Comparison of ENCODE assay signal across 30 cellular contexts in the genomic region with DNA sequence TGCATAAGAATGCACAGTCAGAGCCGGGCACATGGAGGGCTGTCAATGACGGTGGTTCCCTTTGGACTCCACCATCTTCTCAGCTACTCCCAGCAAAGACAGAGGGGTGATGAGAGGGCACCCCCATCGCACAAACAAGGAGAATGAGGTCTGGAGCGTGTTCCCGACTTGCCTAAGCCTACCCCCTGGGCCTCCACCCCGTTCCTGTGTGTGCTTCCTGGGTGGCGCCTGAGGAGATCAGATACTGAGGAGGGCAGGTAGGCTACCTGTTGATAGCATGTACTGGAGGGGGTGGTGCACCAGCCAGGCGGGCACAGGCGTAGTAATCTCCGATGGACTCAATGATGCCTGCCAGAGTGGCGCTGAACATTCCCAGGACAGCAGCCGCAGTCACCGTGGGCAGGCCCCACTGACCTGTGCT. TPM values are rescaled to one million over a fixed set of nuclear protein-coding genes. Genes with fewer than 3 reads are reported as not detected.
DNase-seq lines count a peak whose midpoint lies in the region; ATAC-seq and TF ChIP-seq lines count a peak whose summit lies in the region.
"Had no signal": no experiment of that assay in that cellular context is flagged by ENCODE, and none has a peak within 500 bp of the region (broad histone marks: within the 10 kb centered on the region; RNA-seq: fewer than 3 reads in every experiment).

No MANE protein-coding gene starts in this region.

- H3K9me3 ChIP-seq in endodermal cell (ENCODE audit: control insufficient read depth, low read length): no peaks in the 10 kb centered on the region
- H3K9me3 ChIP-seq: left lung, pancreas, right atrium auricular region had no signal

- no peak overlapping the region for H3K4me3 ChIP-seq in endodermal cell (ENCODE audit: low read length)
- H3K4me3 ChIP-seq: dorsolateral prefrontal cortex, left lung, pancreas, right atrium auricular region had no signal

- CTCF ChIA-PET in activated CD8-positive, alpha-beta T cell treated with anti-CD3 and anti-CD28 coated beads, Interleukin-2, amount 10 ng/mL, durations not matched to agents 7 days and 5 days (lab: Charles Lee): interaction anchor here (1.5 kb wide), 1 partner anchor 10 kb away, joined by 5 read pairs; no protein-coding TSS in a partner anchor
- CTCF ChIA-PET in activated CD8-positive, alpha-beta T cell treated with anti-CD3 and anti-CD28 coated beads for 36 hours (lab: Charles Lee): no interaction called here

- no peak for DNase-seq in activated CD8-positive, alpha-beta T cell treated with anti-CD3 and anti-CD28 coated beads, Interleukin-2, amount 10 ng/mL, durations not matched to agents 7 days and 5 days
- no peak for DNase-seq in activated CD8-positive, alpha-beta T cell treated with anti-CD3 and anti-CD28 coated beads for 36 hours
- DNase-seq in HT-29 (ENCODE audit: low spot score) (peak; percentile 77), endodermal cell (peak; percentile 43), sciatic nerve (ENCODE audit: low spot score) (peak; percentile 21), NCI-H69 (lab: John Stamatoyannopoulos, UW) (no peak), iPS-NIHi11 (ENCODE audit: low spot score) (no peak)
- DNase-seq in stimulated activated CD8-positive, alpha-beta memory T cell treated with anti-CD3 and anti-CD28 coated beads, Interleukin-4, amount 100 ng/mL, for 48 hours: no peak
- DNase-seq: 8988T; activated CD4-positive, alpha-beta T cell treated with anti-CD3 and anti-CD28 coated beads for 48 hours; activated T-cell treated with anti-CD3 and anti-CD28 coated beads, Interleukin-2, amount 50 U/mL, for 72 hours; CD8-positive, alpha-beta T cell; dorsolateral prefrontal cortex; GDM1; head of caudate nucleus; immature natural killer cell; left lung; NCI-H187; NCI-H526; T-helper 2 cell had no signal

- ATAC-seq in activated CD8-positive, alpha-beta T cell treated with anti-CD3 and anti-CD28 coated beads, Interleukin-2, amount 10 ng/mL, durations not matched to agents 7 days and 5 days: no peak
- no peak for ATAC-seq in activated CD8-positive, alpha-beta T cell treated with anti-CD3 and anti-CD28 coated beads for 36 hours
- no peak for ATAC-seq in sciatic nerve
- ATAC-seq: activated T-cell treated with anti-CD3 and anti-CD28 coated beads, Interleukin-2, amount 50 U/mL, for 72 hours; CD8-positive, alpha-beta T cell; left lung; pancreas had no signal

- H3K4me1 ChIP-seq in endodermal cell (ENCODE audit: control insufficient read depth, insufficient read depth, low read length): peaks cover 6% of the 10 kb centered on the region
- H3K4me1 ChIP-seq: left lung had no signal

- no peaks in the 10 kb centered on the region for H3K9me3 Mint-ChIP-seq in activated CD8-positive, alpha-beta T cell treated with anti-CD3 and anti-CD28 coated beads, Interleukin-2, amount 10 ng/mL, durations not matched to agents 7 days and 5 days (ENCODE audit: insufficient read depth)
- H3K9me3 Mint-ChIP-seq in activated CD8-positive, alpha-beta T cell treated with anti-CD3 and anti-CD28 coated beads for 36 hours: no peaks in the 10 kb centered on the region
- peaks cover 2% of the 10 kb centered on the region for H3K9me3 Mint-ChIP-seq in endodermal cell
- H3K9me3 Mint-ChIP-seq: activated naive CD4-positive, alpha-beta T cell treated with anti-CD3 and anti-CD28 coated beads, Interleukin-2, amount 50 U/mL, for 72 hours; activated T-cell treated with anti-CD3 and anti-CD28 coated beads, Interleukin-2, amount 50 U/mL, for 72 hours; CD8-positive, alpha-beta T cell; immature natural killer cell; natural killer cell treated with Interleukin-12 subunit alpha and Interleukin-12 subunit beta and Interleukin-15 and Interleukin-18, amount 100 ng/mL, for 72 hours had no signal

- H3K4me3 Mint-ChIP-seq in activated CD8-positive, alpha-beta T cell treated with anti-CD3 and anti-CD28 coated beads, Interleukin-2, amount 10 ng/mL, durations not matched to agents 7 days and 5 days: no peak overlapping the region
- no peak overlapping the region for H3K4me3 Mint-ChIP-seq in activated CD8-positive, alpha-beta T cell treated with anti-CD3 and anti-CD28 coated beads for 36 hours
- H3K4me3 Mint-ChIP-seq in endodermal cell: no peak overlapping the region
- H3K4me3 Mint-ChIP-seq: activated T-cell treated with anti-CD3 and anti-CD28 coated beads, Interleukin-2, amount 50 U/mL, for 72 hours; CD8-positive, alpha-beta T cell; immature natural killer cell; natural killer cell treated with Interleukin-12 subunit alpha and Interleukin-12 subunit beta and Interleukin-15 and Interleukin-18, amount 100 ng/mL, for 72 hours had no signal

- peaks cover 14% of the 10 kb centered on the region for H3K4me1 Mint-ChIP-seq in activated CD8-positive, alpha-beta T cell treated with anti-CD3 and anti-CD28 coated beads, Interleukin-2, amount 10 ng/mL, durations not matched to agents 7 days and 5 days (ENCODE audit: low read depth)
- H3K4me1 Mint-ChIP-seq in activated CD8-positive, alpha-beta T cell treated with anti-CD3 and anti-CD28 coated beads for 36 hours (ENCODE audit: low read depth): no peaks in the 10 kb centered on the region
- peaks cover 12% of the 10 kb centered on the region for H3K4me1 Mint-ChIP-seq in endodermal cell

- H3K36me3 Mint-ChIP-seq in activated CD8-positive, alpha-beta T cell treated with anti-CD3 and anti-CD28 coated beads, Interleukin-2, amount 10 ng/mL, durations not matched to agents 7 days and 5 days (ENCODE audit: low read depth): peaks cover 6% of the 10 kb centered on the region
- no peaks in the 10 kb centered on the region for H3K36me3 Mint-ChIP-seq in activated CD8-positive, alpha-beta T cell treated with anti-CD3 and anti-CD28 coated beads for 36 hours (ENCODE audit: low read depth)
- peaks cover 10% of the 10 kb centered on the region for H3K36me3 Mint-ChIP-seq in endodermal cell (ENCODE audit: low read depth)
- H3K36me3 Mint-ChIP-seq: activated naive CD4-positive, alpha-beta T cell treated with anti-CD3 and anti-CD28 coated beads, Interleukin-2, amount 50 U/mL, for 72 hours; natural killer cell treated with Interleukin-12 subunit alpha and Interleukin-12 subunit beta and Interleukin-15 and Interleukin-18, amount 100 ng/mL, for 72 hours had no signal

- no peak overlapping the region for H3K27ac ChIP-seq in endodermal cell (ENCODE audit: low read depth, low read length)
- H3K27ac ChIP-seq: dorsolateral prefrontal cortex, left lung, pancreas, right atrium auricular region had no signal

- intact Hi-C loops in activated CD8-positive, alpha-beta T cell treated with anti-CD3 and anti-CD28 coated beads for 36 hours (cut with micrococcal nuclease): no loop called here
- intact Hi-C loops in sciatic nerve (cut with DNase I): no loop called here

- TF ChIP-seq CTCF in activated CD8-positive, alpha-beta T cell treated with anti-CD3 and anti-CD28 coated beads for 36 hours (IDR thresholded peaks at IDR 0.05): no peak
- TF ChIP-seq CTCF in endodermal cell (conservative IDR thresholded peaks at IDR 0.05): no peak

- no peaks in the 10 kb centered on the region for H3K27me3 ChIP-seq in endodermal cell (ENCODE audit: control insufficient read depth, insufficient read depth, low read length, poor library complexity, severe bottlenecking)
- H3K27me3 ChIP-seq: dorsolateral prefrontal cortex, left lung, pancreas, right atrium auricular region had no signal

- no peaks in the 10 kb centered on the region for H3K27me3 Mint-ChIP-seq in activated CD8-positive, alpha-beta T cell treated with anti-CD3 and anti-CD28 coated beads, Interleukin-2, amount 10 ng/mL, durations not matched to agents 7 days and 5 days (ENCODE audit: low read depth)
- no peaks in the 10 kb centered on the region for H3K27me3 Mint-ChIP-seq in activated CD8-positive, alpha-beta T cell treated with anti-CD3 and anti-CD28 coated beads for 36 hours
- no peaks in the 10 kb centered on the region for H3K27me3 Mint-ChIP-seq in endodermal cell (ENCODE audit: insufficient read depth)
- H3K27me3 Mint-ChIP-seq: natural killer cell treated with Interleukin-12 subunit alpha and Interleukin-12 subunit beta and Interleukin-15 and Interleukin-18, amount 100 ng/mL, for 72 hours had no signal

- WGBS in endodermal cell (ENCODE audit: insufficient coverage in 1 of 2, insufficient read length in 1 of 2), 2 experiments: 93 to 97% methylated on average over 10 to 13 of the region's 13 CpGs

- POLR2A ChIA-PET in activated CD8-positive, alpha-beta T cell treated with anti-CD3 and anti-CD28 coated beads, Interleukin-2, amount 10 ng/mL, durations not matched to agents 7 days and 5 days (lab: Charles Lee): no interaction called here
- POLR2A ChIA-PET in activated CD8-positive, alpha-beta T cell treated with anti-CD3 and anti-CD28 coated beads for 36 hours (lab: Charles Lee): no interaction called here

- H3K27ac Mint-ChIP-seq in activated CD8-positive, alpha-beta T cell treated with anti-CD3 and anti-CD28 coated beads, Interleukin-2, amount 10 ng/mL, durations not matched to agents 7 days and 5 days: peak overlapping the region; percentile 54
- no peak overlapping the region for H3K27ac Mint-ChIP-seq in activated CD8-positive, alpha-beta T cell treated with anti-CD3 and anti-CD28 coated beads for 36 hours
- H3K27ac Mint-ChIP-seq in endodermal cell: no peak overlapping the region
- H3K27ac Mint-ChIP-seq: activated T-cell treated with anti-CD3 and anti-CD28 coated beads, Interleukin-2, amount 50 U/mL, for 72 hours; CD8-positive, alpha-beta T cell; immature natural killer cell; natural killer cell treated with Interleukin-12 subunit alpha and Interleukin-12 subunit beta and Interleukin-15 and Interleukin-18, amount 100 ng/mL, for 72 hours had no signal

- H3K36me3 ChIP-seq in endodermal cell (ENCODE audit: control insufficient read depth, insufficient read depth, low read length): peaks cover 3% of the 10 kb centered on the region
- H3K36me3 ChIP-seq: pancreas, right atrium auricular region had no signal

- H3K9ac ChIP-seq in endodermal cell (ENCODE audit: extremely low read depth, low read length, poor library complexity, severe bottlenecking): no peak overlapping the region

RNA-seq across cellular contexts. Expression of a gene that starts 4.1 kb away (rescaled TPM):
- total RNA-seq in activated CD8-positive, alpha-beta T cell treated with anti-CD3 and anti-CD28 coated beads, Interleukin-2, amount 10 ng/mL, durations not matched to agents 7 days and 5 days: 1 to 10 TPM; 1.2 to 1.5 TPM
- total RNA-seq in activated CD8-positive, alpha-beta T cell treated with anti-CD3 and anti-CD28 coated beads for 36 hours: under 1 TPM; 0.63 to 0.89 TPM
- total RNA-seq in HT-29 (2014; rRNA removed; shearing (Covaris generic)): 0.39 and 0.74 TPM in 2 replicates
- total RNA-seq in endodermal cell: under 1 TPM; 0.35 to 0.93 TPM
- 0.28 TPM for polyA plus RNA-seq in endodermal cell (2013, experiment 1 of 2)
- polyA plus RNA-seq in endodermal cell (2013, experiment 2 of 2): not detected
- total RNA-seq in sciatic nerve: not detected
- total RNA-seq: astrocyte; CD8-positive, alpha-beta T cell; endothelial cell of umbilical vein; H4; LHCN-M2; mononuclear cell; right atrium auricular region; urinary bladder had no signal
- polyA plus RNA-seq: endothelial cell of umbilical vein, urinary bladder had no signal

RNA-seq across cellular contexts. Expression of a gene that starts 10.8 kb away (rescaled TPM):
- total RNA-seq in activated CD8-positive, alpha-beta T cell treated with anti-CD3 and anti-CD28 coated beads, Interleukin-2, amount 10 ng/mL, durations not matched to agents 7 days and 5 days: 10 to 100 TPM; 19.0 to 19.9 TPM
- total RNA-seq in activated CD8-positive, alpha-beta T cell treated with anti-CD3 and anti-CD28 coated beads for 36 hours: 10 to 100 TPM; 14.4 to 14.5 TPM
- 0.25 TPM in 1 of 2 replicates, not detected in the other for total RNA-seq in HT-29 (2014; rRNA removed; shearing (Covaris generic))
- total RNA-seq in endodermal cell (under 1 TPM; 0.57 to 0.60 TPM), sciatic nerve (0.71 TPM)
- not detected for polyA plus RNA-seq in endodermal cell (2013, experiment 1 of 2)
- polyA plus RNA-seq in endodermal cell (2013, experiment 2 of 2): 0.50 TPM
- total RNA-seq: astrocyte, endothelial cell of umbilical vein, H4, LHCN-M2 had no signal
- polyA plus RNA-seq: endothelial cell of umbilical vein had no signal

RNA-seq across cellular contexts. Expression of a gene that starts 16.0 kb away (rescaled TPM):
- total RNA-seq in activated CD8-positive, alpha-beta T cell treated with anti-CD3 and anti-CD28 coated beads, Interleukin-2, amount 10 ng/mL, durations not matched to agents 7 days and 5 days: 1 to 10 TPM; 5.2 to 6.2 TPM
- 1 to 10 TPM; 3.9 to 4.1 TPM for total RNA-seq in activated CD8-positive, alpha-beta T cell treated with anti-CD3 and anti-CD28 coated beads for 36 hours
- total RNA-seq in HT-29 (2014; rRNA removed; shearing (Covaris generic)): 1.5 and 2.0 TPM in 2 replicates
- total RNA-seq in endodermal cell: 1 to 10 TPM; 4.8 to 6.6 TPM
- polyA plus RNA-seq in endodermal cell (2013, experiment 1 of 2): 1.4 TPM
- 1.4 TPM for polyA plus RNA-seq in endodermal cell (2013, experiment 2 of 2)
- total RNA-seq in sciatic nerve: 1.6 TPM
- total RNA-seq: H4 had no signal

RNA-seq across cellular contexts. Expression of a gene that starts 24.9 kb away (rescaled TPM):
- 1 to 10 TPM; 3.8 to 4.0 TPM for total RNA-seq in activated CD8-positive, alpha-beta T cell treated with anti-CD3 and anti-CD28 coated beads, Interleukin-2, amount 10 ng/mL, durations not matched to agents 7 days and 5 days
- total RNA-seq in activated CD8-positive, alpha-beta T cell treated with anti-CD3 and anti-CD28 coated beads for 36 hours: 1 to 10 TPM; 4.3 to 4.4 TPM
- 3.8 and 10.4 TPM in 2 replicates for total RNA-seq in HT-29 (2014; rRNA removed; shearing (Covaris generic))
- 10 to 100 TPM in 1 of 2 donors, 1 to 10 TPM in 1; 9.8 to 10.6 TPM for total RNA-seq in endodermal cell
- polyA plus RNA-seq in endodermal cell (2013, experiment 1 of 2): 9.7 TPM
- 7.9 TPM for polyA plus RNA-seq in endodermal cell (2013, experiment 2 of 2)
- 4.0 TPM for total RNA-seq in sciatic nerve

RNA-seq across cellular contexts. Expression of a gene that starts 37.3 kb away (rescaled TPM):
- total RNA-seq in activated CD8-positive, alpha-beta T cell treated with anti-CD3 and anti-CD28 coated beads, Interleukin-2, amount 10 ng/mL, durations not matched to agents 7 days and 5 days: 10 to 100 TPM; 90.7 to 93.5 TPM
- total RNA-seq in activated CD8-positive, alpha-beta T cell treated with anti-CD3 and anti-CD28 coated beads for 36 hours: 100 to 1,000 TPM; 110 to 113 TPM
- total RNA-seq in HT-29 (2014; rRNA removed; shearing (Covaris generic)): 28.5 and 29.4 TPM in 2 replicates
- total RNA-seq in endodermal cell: 100 to 1,000 TPM; 128 to 142 TPM
- 193 TPM for polyA plus RNA-seq in endodermal cell (2013, experiment 1 of 2)
- polyA plus RNA-seq in endodermal cell (2013, experiment 2 of 2): 186 TPM
- total RNA-seq in sciatic nerve: 92.2 TPM

Comparison
In these comparisons a context has a peak if more than half of its experiments do, and no peak if none do; other contexts are left out.
1. DNase-seq: peak in HT-29 (single experiment), endodermal cell (single experiment) and sciatic nerve (single experiment); none in activated CD8-positive, alpha-beta T cell treated with anti-CD3 and anti-CD28 coated beads, Interleukin-2, amount 10 ng/mL, durations not matched to agents 7 days and 5 days (single experiment), activated CD8-positive, alpha-beta T cell treated with anti-CD3 and anti-CD28 coated beads for 36 hours (single experiment), stimulated activated CD8-positive, alpha-beta memory T cell treated with anti-CD3 and anti-CD28 coated beads, Interleukin-4, amount 100 ng/mL, for 48 hours (single experiment), NCI-H69 (single experiment) and iPS-NIHi11 (single experiment).